Comparison of ENCODE assay signal across 11 cellular contexts in the genomic region with DNA sequence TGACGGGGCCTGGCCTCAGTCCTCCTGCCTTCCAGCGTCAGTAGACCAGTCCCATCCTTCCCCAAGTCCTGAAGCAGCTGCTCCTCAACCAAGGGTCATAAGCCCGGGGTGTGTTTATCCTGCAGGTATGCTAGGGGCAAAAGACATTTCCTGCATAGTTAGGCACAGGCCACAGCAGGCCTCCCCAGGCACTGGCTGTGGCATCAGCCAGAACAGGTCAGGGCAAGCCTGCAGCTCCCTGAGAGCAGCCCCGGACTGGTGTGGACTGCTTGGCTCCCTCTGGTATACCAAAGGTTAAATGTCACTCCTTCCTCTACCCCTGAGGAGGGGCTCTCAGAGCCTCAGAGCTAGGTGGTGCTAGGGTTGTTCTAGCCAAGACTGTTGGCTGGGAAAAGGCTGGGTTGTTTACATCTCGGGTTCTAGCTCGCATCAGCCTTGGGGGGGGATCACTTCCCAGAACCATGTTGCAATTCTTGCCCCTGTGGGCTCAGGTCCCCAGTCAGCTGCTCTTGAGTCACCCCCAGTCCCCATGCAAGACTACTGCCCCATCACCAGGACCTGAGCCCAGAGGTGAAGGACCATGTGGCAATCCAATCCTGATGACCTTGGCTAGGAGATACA. TPM values are rescaled to one million over a fixed set of nuclear protein-coding genes. Genes with fewer than 3 reads are reported as not detected.
DNase-seq lines count a peak whose midpoint lies in the region; ATAC-seq, FAIRE-seq and TF ChIP-seq lines count a peak whose summit lies in the region.
"Had no signal": no experiment of that assay in that cellular context is flagged by ENCODE, and none has a peak within 500 bp of the region (broad histone marks: within the 10 kb centered on the region; RNA-seq: fewer than 3 reads in every experiment).

No MANE protein-coding gene starts in this region.

- DNase-seq in bronchial epithelial cell (ENCODE audit: low read depth) (peak; percentile 90), right lobe of liver (peak in 1 of 3 donors; percentile 41), OCI-LY7 (ENCODE audit: low spot score) (no peak), G401 (ENCODE audit: low spot score) (no peak), germinal center (ENCODE audit: low spot score) (no peak)
- DNase-seq in activated CD4-positive, CD25-positive, alpha-beta regulatory T cell treated with anti-CD3 and anti-CD28 coated beads, Interleukin-2, amount 50 U/mL, for 72 hours = no peak
- DNase-seq: NCI-H2081 had no signal

- H3K9me2 ChIP-seq in OCI-LY7 (ENCODE audit: insufficient read depth, low read length) = no peaks in the 10 kb centered on the region

- H3K9ac ChIP-seq in HUES64 (ENCODE audit: low read depth, low read length) (0 out of 2 replicates have a peak overlapping the region, but pooled peaks have one; percentile 5), subcutaneous abdominal adipose tissue (ENCODE audit: low read length in 5 of 5) (peak overlapping the region; percentile 17 to 96 (median 60))

- H3K79me2 ChIP-seq in OCI-LY7 (ENCODE audit: insufficient read depth, low read depth, low read length) = no peaks in the 10 kb centered on the region

- no peak overlapping the region for H3K4me3 ChIP-seq in HUES64 (ENCODE audit: low read length)
- peak overlapping the region; percentile 68 for H3K4me3 ChIP-seq in bronchial epithelial cell (ENCODE audit: low read depth, low read length)
- H3K4me3 ChIP-seq in right lobe of liver = no peak overlapping the region
- H3K4me3 ChIP-seq in subcutaneous abdominal adipose tissue (ENCODE audit: low read depth in 1 of 5, low read length in 5 of 5) = peak overlapping the region; percentile 49 to 94 (median 89)
- H3K4me3 ChIP-seq in OCI-LY7 (ENCODE audit: low read depth, low read length, poor library complexity, severe bottlenecking) = no peak overlapping the region

- no peaks in the 10 kb centered on the region for H4K20me1 ChIP-seq in OCI-LY7 (ENCODE audit: insufficient read depth, low read length)

- peaks cover 46% of the 10 kb centered on the region for H3K36me3 ChIP-seq in HUES64 (ENCODE audit: insufficient read depth, low read length)
- H3K36me3 ChIP-seq in bronchial epithelial cell (ENCODE audit: control insufficient read depth, insufficient read depth, low read length) = peaks cover 35% of the 10 kb centered on the region
- H3K36me3 ChIP-seq in right lobe of liver = peaks cover 0 to 3% (median 1%) of the 10 kb centered on the region in 4 donors
- peaks cover 0 to 48% (median 36%) of the 10 kb centered on the region in 5 donors for H3K36me3 ChIP-seq in subcutaneous abdominal adipose tissue (ENCODE audit: control insufficient read depth in 5 of 5, insufficient read depth in 5 of 5, low read length in 5 of 5)
- H3K36me3 ChIP-seq in OCI-LY7 (ENCODE audit: insufficient read depth, low read length) = peaks cover 21% of the 10 kb centered on the region

- no peak for TF ChIP-seq POLR2A in right lobe of liver (IDR thresholded peaks at IDR 0.05)

- no peaks in the 10 kb centered on the region for H3K9me3 ChIP-seq in HUES64 (ENCODE audit: insufficient read depth, low read depth, low read length)
- H3K9me3 ChIP-seq in right lobe of liver = no peaks in the 10 kb centered on the region
- no peaks in the 10 kb centered on the region for H3K9me3 ChIP-seq in subcutaneous abdominal adipose tissue (ENCODE audit: control insufficient read depth in 5 of 5, low read length in 5 of 5)
- H3K9me3 ChIP-seq in OCI-LY7 (ENCODE audit: low read length) = no peaks in the 10 kb centered on the region

- CTCF ChIA-PET in OCI-LY7 (lab: Charles Lee; ENCODE audit: unreplicated experiment) = no interaction called here

- WGBS in HUES64 = 79% methylated on average over 6 of the region's 6 CpGs
- 92% methylated on average over 2 of the region's 6 CpGs for WGBS in right lobe of liver (ENCODE audit: insufficient coverage, low coverage, low lambda C conversion rate, missing lambda C conversion rate)

- no peak for ATAC-seq in right lobe of liver
- ATAC-seq: activated naive CD4-positive, alpha-beta T cell treated with anti-CD3 and anti-CD28 coated beads, Interleukin-2, amount 50 U/mL, for 72 hours; left colon had no signal

- H3K27ac ChIP-seq in HUES64 (ENCODE audit: low read depth, low read length) (no peak overlapping the region), right lobe of liver (peak overlapping the region in 2 of 3 donors; percentile 84 to 90), subcutaneous abdominal adipose tissue (ENCODE audit: low read depth, low read length) (peak overlapping the region; percentile 96), OCI-LY7 (ENCODE audit: low read depth, low read length, poor library complexity, severe bottlenecking) (no peak overlapping the region)

- H3K4me1 ChIP-seq in HUES64 (ENCODE audit: insufficient read depth, low read length) (peaks cover 23% of the 10 kb centered on the region), right lobe of liver (peaks cover 0 to 3% (median 0%) of the 10 kb centered on the region in 4 donors), subcutaneous abdominal adipose tissue (ENCODE audit: control insufficient read depth in 5 of 5, insufficient read depth in 5 of 5, low read length in 5 of 5) (peaks cover 4 to 52% (median 49%) of the 10 kb centered on the region in 5 donors), OCI-LY7 (ENCODE audit: insufficient read depth, low read length, poor library complexity, severe bottlenecking) (no peaks in the 10 kb centered on the region)

- intact Hi-C loops in right lobe of liver (cut with DNase I) (no loop called here), OCI-LY7 (cut with micrococcal nuclease; ENCODE audit: unreplicated experiment) (no loop called here)

- POLR2A ChIA-PET in OCI-LY7 (lab: Charles Lee) = interaction anchor here (0.9 to 1.0 kb wide), 3 partner anchors 9 to 19 kb away, joined by 3 read pairs; partner anchors contain the start of gene MRPL52

- H2AFZ ChIP-seq in OCI-LY7 (ENCODE audit: low read length) = no peak overlapping the region

- in situ Hi-C loops in G401 (cut with HindIII; ENCODE audit: low sequenced_read_pairs) = no loop called here

- FAIRE-seq in bronchial epithelial cell (lab: Jason Lieb, UNC) = no peak

- no TSS peak for BruUV-seq in OCI-LY7 (replicated peaks; lab: Mats Ljungman, UMichigan)

- TF ChIP-seq CTCF in bronchial epithelial cell (IDR thresholded peaks at IDR 0.05; ENCODE audit: insufficient read depth, low read length, severe bottlenecking) (no peak), right lobe of liver (IDR thresholded peaks at IDR 0.05) (no peak), OCI-LY7 (conservative IDR thresholded peaks at IDR 0.05; ENCODE audit: low read length) (no peak)

- H3K27me3 ChIP-seq in HUES64 (ENCODE audit: insufficient read depth, low read length) (peaks cover 15% of the 10 kb centered on the region), bronchial epithelial cell (ENCODE audit: control insufficient read depth, insufficient read depth, low read length) (no peaks in the 10 kb centered on the region), right lobe of liver (no peaks in the 10 kb centered on the region), subcutaneous abdominal adipose tissue (ENCODE audit: control insufficient read depth in 5 of 5, insufficient read depth in 4 of 5, low read length in 5 of 5) (no peaks in the 10 kb centered on the region)

- no peak overlapping the region for H3K4me2 ChIP-seq in OCI-LY7 (ENCODE audit: low read length)

RNA-seq across cellular contexts. Expression of gene MMP14, which starts 2.9 kb away (rescaled TPM):
- 34.2 TPM for polyA plus RNA-seq in HUES64 (2013, experiment 1 of 2)
- 40.1 TPM for polyA plus RNA-seq in HUES64 (2013, experiment 2 of 2)
- 126 and 140 TPM in 2 replicates for total RNA-seq in bronchial epithelial cell
- 10 to 100 TPM in 4 of 6 experiments, 1 to 10 TPM in 2; 8.7 to 26.0 (median 12.8) TPM for total RNA-seq in right lobe of liver
- 2.8 TPM in 2 replicates for total RNA-seq in OCI-LY7 (2014; rRNA removed; shearing (Covaris generic))
- 9.0 and 11.9 TPM in 2 replicates for total RNA-seq in OCI-LY7 (2022)
- total RNA-seq in G401 (2014; rRNA removed; shearing (Covaris generic)) = 294 and 298 TPM in 2 replicates

RNA-seq across cellular contexts. Expression of gene MRPL52, which starts 9.6 kb away (rescaled TPM):
- 154 TPM for polyA plus RNA-seq in HUES64 (2013, experiment 1 of 2)
- 177 TPM for polyA plus RNA-seq in HUES64 (2013, experiment 2 of 2)
- 33.2 and 38.7 TPM in 2 replicates for total RNA-seq in bronchial epithelial cell
- 10 to 100 TPM; 42.0 to 96.6 (median 47.6) TPM for total RNA-seq in right lobe of liver
- total RNA-seq in OCI-LY7 (2014; rRNA removed; shearing (Covaris generic)) = 100 and 126 TPM in 2 replicates
- 164 and 181 TPM in 2 replicates for total RNA-seq in OCI-LY7 (2022)
- 77.9 and 133 TPM in 2 replicates for total RNA-seq in G401 (2014; rRNA removed; shearing (Covaris generic))

RNA-seq across cellular contexts. Expression of gene SLC7A7, which starts 24.0 kb away (rescaled TPM):
- 3.2 TPM for polyA plus RNA-seq in HUES64 (2013, experiment 1 of 2)
- 4.9 TPM for polyA plus RNA-seq in HUES64 (2013, experiment 2 of 2)
- 0.51 and 0.79 TPM in 2 replicates for total RNA-seq in bronchial epithelial cell
- 10 to 100 TPM in 2 of 6 experiments, 1 to 10 TPM in 4; 6.2 to 11.4 (median 7.3) TPM for total RNA-seq in right lobe of liver
- 30.6 and 32.7 TPM in 2 replicates for total RNA-seq in OCI-LY7 (2014; rRNA removed; shearing (Covaris generic))
- total RNA-seq in OCI-LY7 (2022) = 50.0 and 59.2 TPM in 2 replicates
- total RNA-seq in G401 (2014; rRNA removed; shearing (Covaris generic)) = 27.3 and 28.1 TPM in 2 replicates

RNA-seq across cellular contexts. Expression of gene LRP10, which starts 32.3 kb away (rescaled TPM):
- polyA plus RNA-seq in HUES64 (2013, experiment 1 of 2) = 13.0 TPM
- polyA plus RNA-seq in HUES64 (2013, experiment 2 of 2) = 12.5 TPM
- total RNA-seq in bronchial epithelial cell (34.8 and 63.6 TPM in 2 replicates), right lobe of liver (10 to 100 TPM; 31.0 to 54.5 (median 44.6) TPM), OCI-LY7 (2022) (53.3 and 55.1 TPM in 2 replicates)
- total RNA-seq in OCI-LY7 (2014; rRNA removed; shearing (Covaris generic)) = 19.0 and 25.5 TPM in 2 replicates
- 37.1 and 41.5 TPM in 2 replicates for total RNA-seq in G401 (2014; rRNA removed; shearing (Covaris generic))

RNA-seq across cellular contexts. Expression of gene REM2, which starts 43.8 kb away (rescaled TPM):
- polyA plus RNA-seq in HUES64 (2013, experiment 1 of 2) = 0.50 TPM
- 1.1 TPM for polyA plus RNA-seq in HUES64 (2013, experiment 2 of 2)
- under 0.01 TPM in 1 of 2 replicates, not detected in the other for total RNA-seq in bronchial epithelial cell
- under 1 TPM in 2 of 6 experiments, not detected in 4; 0.10 to 0.12 TPM for total RNA-seq in right lobe of liver
- 1.1 and 5.7 TPM in 2 replicates for total RNA-seq in OCI-LY7 (2014; rRNA removed; shearing (Covaris generic))
- 1.5 and 2.1 TPM in 2 replicates for total RNA-seq in OCI-LY7 (2022)
- not detected in 2 replicates for total RNA-seq in G401 (2014; rRNA removed; shearing (Covaris generic))

Comparison
In these comparisons a context has a peak if more than half of its experiments do, and no peak if none do; other contexts are left out.
1. H3K27ac ChIP-seq: peak in right lobe of liver (2 of 3) and subcutaneous abdominal adipose tissue (single experiment); none in HUES64 (single experiment) and OCI-LY7 (single experiment).
2. H3K4me3 ChIP-seq: peak in bronchial epithelial cell (single experiment) and subcutaneous abdominal adipose tissue (5 of 5); none in HUES64 (single experiment), right lobe of liver (0 of 3) and OCI-LY7 (single experiment).